In the genomic region with DNA sequence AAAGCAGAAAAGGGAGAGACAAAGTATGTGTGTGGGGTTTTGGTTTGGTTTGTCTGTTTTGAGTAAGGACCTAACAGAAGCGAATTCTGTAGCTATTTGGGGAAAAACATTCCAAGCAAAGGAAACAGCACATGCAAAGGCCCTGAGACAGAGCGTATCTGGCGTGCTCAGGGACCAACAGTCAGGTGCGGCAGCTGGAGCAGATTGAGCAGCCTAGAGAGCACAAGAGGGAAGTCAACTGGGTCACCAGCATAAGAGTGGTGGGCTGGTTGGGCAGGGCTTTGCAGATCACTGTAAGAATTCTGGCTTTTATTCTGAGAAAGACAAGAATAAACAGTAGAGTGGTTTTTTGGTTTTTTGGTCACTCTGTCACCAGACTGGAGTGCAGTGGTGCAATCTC, we compare ENCODE assay signal across 16 cellular contexts. TPM values are rescaled to one million over a fixed set of nuclear protein-coding genes. Genes with fewer than 3 reads are reported as not detected.
A peak's percentile ranks its signal among the peaks of the same experiment; 100 is the strongest.
DNase-seq lines count a peak whose midpoint lies in the region; ATAC-seq and TF ChIP-seq lines count a peak whose summit lies in the region.
"Had no signal": no experiment of that assay in that cellular context is flagged by ENCODE, and none has a peak within 500 bp of the region (broad histone marks: within the 10 kb centered on the region; RNA-seq: fewer than 3 reads in every experiment).

No MANE protein-coding gene starts in this region.

- BruUV-seq in Panc1 (replicated peaks; lab: Mats Ljungman, UMichigan): no TSS peak

- no peaks in the 10 kb centered on the region for H3K9me3 Mint-ChIP-seq in CD8-positive, alpha-beta memory T cell
- no peaks in the 10 kb centered on the region for H3K9me3 Mint-ChIP-seq in immature natural killer cell
- no peaks in the 10 kb centered on the region for H3K9me3 Mint-ChIP-seq in neural crest cell
- H3K9me3 Mint-ChIP-seq: CD4-positive, alpha-beta T cell; H9 had no signal

- peaks cover 69% of the 10 kb centered on the region for H3K4me1 ChIP-seq in CD8-positive, alpha-beta memory T cell (ENCODE audit: insufficient read depth, low read length)
- H3K4me1 ChIP-seq in Panc1 (ENCODE audit: control insufficient read depth, insufficient read depth, low read length): peaks cover 50% of the 10 kb centered on the region

- CTCF ChIA-PET in CD8-positive, alpha-beta memory T cell (lab: Charles Lee): interaction anchor here (0.7 to 1.0 kb wide), 3 partner anchors 10 to 12 kb away, joined by 3 to 4 read pairs (median 3); a partner anchor contains a TSS
- CTCF ChIA-PET in Panc1 (lab: Charles Lee): interaction anchor here (0.6 to 0.7 kb wide), 2 partner anchors 10 to 364 kb away, joined by 4 to 9 read pairs; no protein-coding TSS in a partner anchor

- peaks cover 0 to 3% (median 1%) of the 10 kb centered on the region in 3 donors for H3K36me3 Mint-ChIP-seq in CD8-positive, alpha-beta memory T cell
- H3K36me3 Mint-ChIP-seq in immature natural killer cell (peaks cover 0 to 4% (median 0%) of the 10 kb centered on the region in 3 donors), neural crest cell (ENCODE audit: low read depth) (no peaks in the 10 kb centered on the region)

- no peak overlapping the region for H3K4me3 ChIP-seq in CD8-positive, alpha-beta memory T cell (ENCODE audit: low read length)
- H3K4me3 ChIP-seq in Panc1 (ENCODE audit: low read depth in 2 of 2, low read length in 2 of 2): no peak overlapping the region

- DNase-seq in CD8-positive, alpha-beta memory T cell: no peak
- DNase-seq in Panc1 (ENCODE audit: low read depth, low spot score): no peak
- DNase-seq in immature natural killer cell: no peak
- no peak for DNase-seq in neural crest cell (ENCODE audit: low read depth, low spot score)
- DNase-seq in hippocampal formation (lab: John Stamatoyannopoulos, UW): no peak
- DNase-seq: C1 segment of cervical spinal cord; CD4-positive, alpha-beta T cell; DMS153; DMS79 treated with DMSO at 0.1 percent for 48 hours; EL; GOT3; H9; IMR-90 had no signal

- peak overlapping the region in 3 of 7 donors; percentile 24 to 66 (median 48) for H3K4me3 Mint-ChIP-seq in CD8-positive, alpha-beta memory T cell
- peak overlapping the region; percentile 76 to 84 (median 81) for H3K4me3 Mint-ChIP-seq in immature natural killer cell
- no peak overlapping the region for H3K4me3 Mint-ChIP-seq in neural crest cell
- H3K4me3 Mint-ChIP-seq: B cell; CD4-positive, alpha-beta T cell; H9 had no signal

- POLR2A ChIA-PET in CD8-positive, alpha-beta memory T cell (lab: Charles Lee): interaction anchor here (0.5 kb wide), 1 partner anchor 192 kb away, joined by 3 read pairs; no protein-coding TSS in a partner anchor
- POLR2A ChIA-PET in Panc1 (lab: Charles Lee): no interaction called here

- H3K27me3 ChIP-seq in CD8-positive, alpha-beta memory T cell (ENCODE audit: insufficient read depth, low read length, poor library complexity, severe bottlenecking): no peaks in the 10 kb centered on the region
- no peaks in the 10 kb centered on the region for H3K27me3 ChIP-seq in Panc1 (ENCODE audit: control insufficient read depth, insufficient read depth, low read length)

- no peak overlapping the region for H3K27ac ChIP-seq in CD8-positive, alpha-beta memory T cell (ENCODE audit: low read depth, low read length)
- peak overlapping the region; percentile 44; the same call in 1 of the 2 replicates for H3K27ac ChIP-seq in Panc1 (ENCODE audit: low read length)

- H3K27ac Mint-ChIP-seq in CD8-positive, alpha-beta memory T cell: peak overlapping the region in 5 of 8 donors; percentile 53 to 89 (median 66)
- H3K27ac Mint-ChIP-seq in immature natural killer cell (peak overlapping the region; percentile 82 to 94 (median 91)), neural crest cell (ENCODE audit: unreplicated experiment) (peak overlapping the region; percentile 79)
- H3K27ac Mint-ChIP-seq: B cell; CD4-positive, alpha-beta T cell had no signal

- TF ChIP-seq CTCF in Panc1 (IDR thresholded peaks at IDR 0.05): no peak
- no peak for TF ChIP-seq CTCF in neural crest cell (conservative IDR thresholded peaks at IDR 0.05)

- intact Hi-C loops in Panc1 (cut with micrococcal nuclease; ENCODE audit: unreplicated experiment): no loop called here

- no peaks in the 10 kb centered on the region for H3K9me3 ChIP-seq in CD8-positive, alpha-beta memory T cell (ENCODE audit: low read length)
- no peaks in the 10 kb centered on the region for H3K9me3 ChIP-seq in Panc1 (ENCODE audit: control insufficient read depth, insufficient read depth, low read depth, low read length)

- no peaks in the 10 kb centered on the region for H3K27me3 Mint-ChIP-seq in CD8-positive, alpha-beta memory T cell
- H3K27me3 Mint-ChIP-seq in immature natural killer cell (ENCODE audit: low read depth in 3 of 3) (peaks cover 0 to 7% (median 0%) of the 10 kb centered on the region in 3 donors), neural crest cell (ENCODE audit: low read depth) (no peaks in the 10 kb centered on the region)
- H3K27me3 Mint-ChIP-seq: CD4-positive, alpha-beta T cell had no signal

- ATAC-seq in Panc1: no peak
- no peak for ATAC-seq in HG03571 (IDR thresholded peaks at IDR 0.05; ENCODE audit: unreplicated experiment)
- ATAC-seq in HG02642 (IDR thresholded peaks at IDR 0.05; ENCODE audit: poor library complexity, unreplicated experiment): no peak

- H3K36me3 ChIP-seq in CD8-positive, alpha-beta memory T cell (ENCODE audit: insufficient read depth, low read length): no peaks in the 10 kb centered on the region
- no peaks in the 10 kb centered on the region for H3K36me3 ChIP-seq in Panc1 (ENCODE audit: control insufficient read depth, insufficient read depth, low read length)

- in situ Hi-C loops in Panc1 (cut with HindIII; ENCODE audit: low pct_unique_long_range_greater_than_20kb, low sequenced_read_pairs): no loop called here

- H3K4me1 Mint-ChIP-seq in CD8-positive, alpha-beta memory T cell: peaks cover 80 to 92% (median 91%) of the 10 kb centered on the region in 3 donors
- H3K4me1 Mint-ChIP-seq in immature natural killer cell (peaks cover 96 to 99% of the 10 kb centered on the region in 2 donors), neural crest cell (peaks cover 22% of the 10 kb centered on the region)
- H3K4me1 Mint-ChIP-seq: B cell had no signal

RNA-seq across cellular contexts. Expression of a gene that starts 11.8 kb away (rescaled TPM):
- 10 to 100 TPM; 28.8 to 29.9 TPM for total RNA-seq in CD8-positive, alpha-beta memory T cell
- polyA plus RNA-seq in CD8-positive, alpha-beta memory T cell: 78.5 TPM
- total RNA-seq in Panc1 (2021; ENCODE audit: unreplicated experiment) (14.5 TPM), neural crest cell (14.7 and 15.1 TPM in 2 replicates)
- polyA plus RNA-seq in Panc1 (2012; ENCODE audit: insufficient read length): 4.3 TPM
- 100 to 1,000 TPM; 141 to 245 (median 183) TPM for polyA plus RNA-seq in immature natural killer cell
